ENCODE assay signal across 16 cellular contexts in the genomic region with DNA sequence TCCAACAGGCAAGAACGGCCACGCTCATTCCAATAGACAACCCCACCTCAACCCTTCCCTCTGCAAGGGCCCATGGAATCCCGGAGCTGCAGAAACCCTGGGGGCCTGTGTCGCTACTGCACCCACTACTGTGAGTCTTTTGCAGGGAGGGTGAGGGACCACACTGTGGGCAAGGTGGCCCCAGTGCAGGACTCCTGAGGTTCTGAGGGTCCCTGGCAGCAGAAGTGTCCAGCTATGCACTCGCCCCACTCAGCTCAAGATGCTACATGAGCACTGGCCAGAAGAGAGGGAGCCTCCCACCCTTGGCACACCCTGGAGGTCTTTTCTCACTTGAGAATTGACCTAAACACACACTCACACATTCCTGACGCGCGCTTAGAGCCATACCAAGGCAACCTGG. TPM values are rescaled to one million over a fixed set of nuclear protein-coding genes. Genes with fewer than 3 reads are reported as not detected.
A peak's percentile ranks its signal among the peaks of the same experiment; 100 is the strongest.
DNase-seq lines count a peak whose midpoint lies in the region; ATAC-seq, FAIRE-seq and TF ChIP-seq lines count a peak whose summit lies in the region.
"Had no signal": no experiment of that assay in that cellular context is flagged by ENCODE, and none has a peak within 500 bp of the region (broad histone marks: within the 10 kb centered on the region; RNA-seq: fewer than 3 reads in every experiment).

No MANE protein-coding gene starts in this region.

- no peaks in the 10 kb centered on the region for H3K36me3 ChIP-seq in kidney (ENCODE audit: control insufficient read depth in 1 of 2, insufficient read depth in 2 of 2, low read length in 2 of 2)
- no peaks in the 10 kb centered on the region for H3K36me3 ChIP-seq in effector memory CD4-positive, alpha-beta T cell (ENCODE audit: control insufficient read depth, insufficient read depth, low read length)

- H3K4me1 ChIP-seq in kidney (ENCODE audit: control insufficient read depth in 1 of 2, insufficient read depth in 1 of 2, low read depth in 1 of 2, low read length in 2 of 2) = no peaks in the 10 kb centered on the region
- no peaks in the 10 kb centered on the region for H3K4me1 ChIP-seq in effector memory CD4-positive, alpha-beta T cell (ENCODE audit: control insufficient read depth, insufficient read depth, low read length, poor library complexity, severe bottlenecking)

- CTCF ChIA-PET in activated naive CD4-positive, alpha-beta T cell treated with anti-CD3 and anti-CD28 coated beads, Interleukin-2, amount 10 ng/mL, durations not matched to agents 7 days and 5 days (lab: Charles Lee) = no interaction called here

- no peaks in the 10 kb centered on the region for H3K36me3 Mint-ChIP-seq in activated naive CD4-positive, alpha-beta T cell treated with anti-CD3 and anti-CD28 coated beads, Interleukin-2, amount 50 U/mL, for 24 hours
- H3K36me3 Mint-ChIP-seq in activated naive CD4-positive, alpha-beta T cell treated with anti-CD3 and anti-CD28 coated beads, Interleukin-2, amount 10 ng/mL, durations not matched to agents 7 days and 5 days = peaks cover 6% of the 10 kb centered on the region
- H3K36me3 Mint-ChIP-seq in activated T-helper 17 cell treated with anti-CD3 and anti-CD28 coated beads, Interleukin-2, amount 50 U/mL, for 72 hours (ENCODE audit: low read depth) = no peaks in the 10 kb centered on the region
- H3K36me3 Mint-ChIP-seq: CD8-positive, alpha-beta T cell had no signal

- TF ChIP-seq CTCF in kidney (IDR thresholded peaks at IDR 0.05; ENCODE audit: borderline replicate concordance, extremely low read depth, insufficient read depth) = no peak

- no peak overlapping the region for H3K4me3 Mint-ChIP-seq in activated naive CD4-positive, alpha-beta T cell treated with anti-CD3 and anti-CD28 coated beads, Interleukin-2, amount 50 U/mL, for 24 hours
- no peak overlapping the region for H3K4me3 Mint-ChIP-seq in activated naive CD4-positive, alpha-beta T cell treated with anti-CD3 and anti-CD28 coated beads, Interleukin-2, amount 10 ng/mL, durations not matched to agents 7 days and 5 days
- no peak overlapping the region for H3K4me3 Mint-ChIP-seq in activated T-helper 17 cell treated with anti-CD3 and anti-CD28 coated beads, Interleukin-2, amount 50 U/mL, for 72 hours
- H3K4me3 Mint-ChIP-seq: CD8-positive, alpha-beta T cell had no signal

- no peak overlapping the region for H3K27ac ChIP-seq in kidney (ENCODE audit: low read depth in 2 of 2, low read length in 2 of 2)
- no peak overlapping the region for H3K27ac ChIP-seq in effector memory CD4-positive, alpha-beta T cell (ENCODE audit: insufficient read depth, low read length, poor library complexity, severe bottlenecking)
- H3K27ac ChIP-seq: 22Rv1, GM23248 had no signal

- ATAC-seq in HG03280 (IDR thresholded peaks at IDR 0.05; ENCODE audit: unreplicated experiment) = no peak
- no peak for ATAC-seq in activated T-helper 17 cell treated with anti-CD3 and anti-CD28 coated beads, Interleukin-2, amount 50 U/mL, for 72 hours (replicated peaks)
- ATAC-seq: CD8-positive, alpha-beta T cell; HepG2 had no signal

- H3K9ac ChIP-seq in kidney (ENCODE audit: low read length in 2 of 2) = no peak overlapping the region
- H3K9ac ChIP-seq: GM23248 had no signal

- H3K9me3 ChIP-seq in kidney (ENCODE audit: control insufficient read depth in 1 of 2, low read length in 2 of 2) = no peaks in the 10 kb centered on the region
- no peaks in the 10 kb centered on the region for H3K9me3 ChIP-seq in effector memory CD4-positive, alpha-beta T cell (ENCODE audit: control insufficient read depth, low read length)

- peaks cover 70% of the 10 kb centered on the region for H3K27me3 Mint-ChIP-seq in activated naive CD4-positive, alpha-beta T cell treated with anti-CD3 and anti-CD28 coated beads, Interleukin-2, amount 50 U/mL, for 24 hours
- H3K27me3 Mint-ChIP-seq in activated naive CD4-positive, alpha-beta T cell treated with anti-CD3 and anti-CD28 coated beads, Interleukin-2, amount 10 ng/mL, durations not matched to agents 7 days and 5 days = peaks cover 100% of the 10 kb centered on the region
- H3K27me3 Mint-ChIP-seq in activated T-helper 17 cell treated with anti-CD3 and anti-CD28 coated beads, Interleukin-2, amount 50 U/mL, for 72 hours = peaks cover 76% of the 10 kb centered on the region

- peak overlapping the region; percentile 3 for H3K27ac Mint-ChIP-seq in activated naive CD4-positive, alpha-beta T cell treated with anti-CD3 and anti-CD28 coated beads, Interleukin-2, amount 50 U/mL, for 24 hours
- no peak overlapping the region for H3K27ac Mint-ChIP-seq in activated naive CD4-positive, alpha-beta T cell treated with anti-CD3 and anti-CD28 coated beads, Interleukin-2, amount 10 ng/mL, durations not matched to agents 7 days and 5 days
- H3K27ac Mint-ChIP-seq in activated T-helper 17 cell treated with anti-CD3 and anti-CD28 coated beads, Interleukin-2, amount 50 U/mL, for 72 hours = no peak overlapping the region
- H3K27ac Mint-ChIP-seq: CD8-positive, alpha-beta T cell; H9 had no signal

- H3K9me3 Mint-ChIP-seq in activated naive CD4-positive, alpha-beta T cell treated with anti-CD3 and anti-CD28 coated beads, Interleukin-2, amount 50 U/mL, for 24 hours = no peaks in the 10 kb centered on the region
- no peaks in the 10 kb centered on the region for H3K9me3 Mint-ChIP-seq in activated naive CD4-positive, alpha-beta T cell treated with anti-CD3 and anti-CD28 coated beads, Interleukin-2, amount 10 ng/mL, durations not matched to agents 7 days and 5 days
- no peaks in the 10 kb centered on the region for H3K9me3 Mint-ChIP-seq in activated T-helper 17 cell treated with anti-CD3 and anti-CD28 coated beads, Interleukin-2, amount 50 U/mL, for 72 hours
- H3K9me3 Mint-ChIP-seq: CD8-positive, alpha-beta T cell had no signal

- intact Hi-C loops in kidney (cut with DNase I) = no loop called here
- intact Hi-C loops in posterior vena cava (cut with DNase I) = no loop called here

- H3K4me3 ChIP-seq in kidney (ENCODE audit: low read length in 2 of 2) = no peak overlapping the region
- no peak overlapping the region for H3K4me3 ChIP-seq in effector memory CD4-positive, alpha-beta T cell (ENCODE audit: insufficient read depth, low read depth, low read length, poor library complexity, severe bottlenecking)
- H3K4me3 ChIP-seq: GM23248 had no signal

- peaks cover 30% of the 10 kb centered on the region for H3K27me3 ChIP-seq in effector memory CD4-positive, alpha-beta T cell (replicated peaks; ENCODE audit: control insufficient read depth, insufficient read depth, low read length, poor library complexity, severe bottlenecking)

- no peak for DNase-seq in activated naive CD4-positive, alpha-beta T cell treated with anti-CD3 and anti-CD28 coated beads, Interleukin-2, amount 10 ng/mL, durations not matched to agents 7 days and 5 days
- peak; percentile 35 for DNase-seq in kidney
- peak; percentile 56 for DNase-seq in posterior vena cava (ENCODE audit: low spot score)
- DNase-seq in effector memory CD4-positive, alpha-beta T cell = no peak
- DNase-seq: CD8-positive, alpha-beta T cell; COR-L47; GM23248; H9 had no signal

- FAIRE-seq in kidney (lab: Jason Lieb, UNC) = no peak
- FAIRE-seq: HepG2 had no signal

- peaks cover 18% of the 10 kb centered on the region for H3K4me1 Mint-ChIP-seq in activated naive CD4-positive, alpha-beta T cell treated with anti-CD3 and anti-CD28 coated beads, Interleukin-2, amount 50 U/mL, for 24 hours
- no peaks in the 10 kb centered on the region for H3K4me1 Mint-ChIP-seq in activated naive CD4-positive, alpha-beta T cell treated with anti-CD3 and anti-CD28 coated beads, Interleukin-2, amount 10 ng/mL, durations not matched to agents 7 days and 5 days
- H3K4me1 Mint-ChIP-seq in activated T-helper 17 cell treated with anti-CD3 and anti-CD28 coated beads, Interleukin-2, amount 50 U/mL, for 72 hours = no peaks in the 10 kb centered on the region
- H3K4me1 Mint-ChIP-seq: CD14-positive monocyte had no signal

RNA-seq across cellular contexts. Expression of a gene that starts 2.1 kb away (rescaled TPM):
- total RNA-seq in kidney = not detected
- not detected for polyA plus RNA-seq in kidney (ENCODE audit: insufficient read depth, low read depth, low replicate concordance)
- total RNA-seq in posterior vena cava = not detected
- total RNA-seq in activated T-helper 17 cell treated with anti-CD3 and anti-CD28 coated beads, Interleukin-2, amount 50 U/mL, for 72 hours = not detected
- total RNA-seq: CD8-positive, alpha-beta T cell; GM23248; HepG2; HT1080 had no signal
- polyA plus RNA-seq: BJ, CD14-positive monocyte, GM23248, HepG2 had no signal

Comparison
In these comparisons a context has a peak if more than half of its experiments do, and no peak if none do; other contexts are left out.
1. DNase-seq: peak in kidney (single experiment) and posterior vena cava (single experiment); none in activated naive CD4-positive, alpha-beta T cell treated with anti-CD3 and anti-CD28 coated beads, Interleukin-2, amount 10 ng/mL, durations not matched to agents 7 days and 5 days (single experiment) and effector memory CD4-positive, alpha-beta T cell (0 of 3).